In genomic region chr2:146709004-146709403, GRCh38 we compare ENCODE assay signal across 32 cellular contexts.
"Had no signal": no experiment of that assay in that cellular context is flagged by ENCODE, and none has a peak within 500 bp of the region (broad histone marks: within the 10 kb centered on the region; RNA-seq: fewer than 3 reads in every experiment).

No MANE protein-coding gene starts in this region.

- ATAC-seq: activated naive CD4-positive, alpha-beta T cell treated with anti-CD3 and anti-CD28 coated beads, Interleukin-2, amount 50 U/mL, for 72 hours; activated naive CD8-positive, alpha-beta T cell treated with anti-CD3 and anti-CD28 coated beads, Interleukin-2, amount 50 U/mL, for 24 hours; activated T-cell treated with anti-CD3 and anti-CD28 coated beads, Interleukin-2, amount 50 U/mL, for 4 hours; activated T-cell treated with anti-CD3 and anti-CD28 coated beads, Interleukin-2, amount 50 U/mL, for 72 hours; activated T-helper 17 cell treated with anti-CD3 and anti-CD28 coated beads, Interleukin-2, amount 50 U/mL, for 72 hours; body of pancreas had no signal

- H3K4me1 ChIP-seq: adrenal gland, ascending aorta, body of pancreas, breast epithelium had no signal

- H3K36me3 ChIP-seq: adrenal gland, ascending aorta, brain microvascular endothelial cell, breast epithelium, cardiac muscle cell had no signal

- H3K9me3 ChIP-seq: adrenal gland, ascending aorta, body of pancreas had no signal

- H3K4me3 ChIP-seq: adrenal gland, ascending aorta, body of pancreas, breast epithelium, cardiac muscle cell had no signal

- DNase-seq: activated effector memory CD4-positive, alpha-beta T cell treated with anti-CD3 and anti-CD28 coated beads, Interleukin-2, amount 50 U/mL, for 16 hours; activated effector memory CD4-positive, alpha-beta T cell treated with Interleukin-2 at 50 U/mL for 16 hours; activated gamma-delta T cell; activated gamma-delta T cell treated with Interleukin-2 at 50 U/mL for 16 hours; activated naive CD4-positive, alpha-beta T cell; activated naive CD4-positive, alpha-beta T cell treated with anti-CD3 and anti-CD28 coated beads for 36 hours; activated naive CD4-positive, alpha-beta T cell treated with anti-CD3 and anti-CD28 coated beads, Interleukin-2, amount 10 ng/mL, durations not matched to agents 7 days and 5 days; activated naive CD4-positive, alpha-beta T cell treated with anti-CD3 and anti-CD28 coated beads, Interleukin-2, amount 50 U/mL, for 16 hours; activated naive CD4-positive, alpha-beta T cell treated with Interleukin-2 at 50 U/mL for 16 hours; activated naive CD8-positive, alpha-beta T cell treated with anti-CD3 and anti-CD28 coated beads for 36 hours; activated naive CD8-positive, alpha-beta T cell treated with anti-CD3 and anti-CD28 coated beads, Interleukin-2, amount 10 ng/mL, durations not matched to agents 7 days and 5 days; activated naive CD8-positive, alpha-beta T cell treated with anti-CD3 and anti-CD28 coated beads, Interleukin-2, amount 50 U/mL, for 24 hours; activated T-cell treated with anti-CD3 and anti-CD28 coated beads, Interleukin-2, amount 50 U/mL, for 1 hour; activated T-cell treated with anti-CD3 and anti-CD28 coated beads, Interleukin-2, amount 50 U/mL, for 24 hours; activated T-cell treated with anti-CD3 and anti-CD28 coated beads, Interleukin-2, amount 50 U/mL, for 4 hours; activated T-cell treated with anti-CD3 and anti-CD28 coated beads, Interleukin-2, amount 50 U/mL, for 48 hours; activated T-cell treated with anti-CD3 and anti-CD28 coated beads, Interleukin-2, amount 50 U/mL, for 72 hours; adrenal gland; amniotic stem cell; amygdala; anterior cingulate cortex; aorta; body of pancreas; brain microvascular endothelial cell; caudate nucleus; central memory CD4-positive, alpha-beta T cell; cerebellar nuclear complex had no signal

- H3K27me3 ChIP-seq: adrenal gland, ascending aorta, body of pancreas, brain microvascular endothelial cell, breast epithelium, cardiac muscle cell had no signal
